1 cellular context compared by ENCODE assay signal in genomic region chr2:218396688-218397501, GRCh38.
TF ChIP-seq lines count a peak whose summit lies in the region.

No MANE protein-coding gene starts in this region.

TF ChIP-seq in K562, 482 proteins besides CTCF, POLR2A, EP300 and RAD21 (continued from another document and continues in another):
- TF ChIP-seq ZNF280B (CRISPR knock-in tag; IDR thresholded peaks at IDR 0.05): no peak
- no peak for TF ChIP-seq THRAP3 (IDR thresholded peaks at IDR 0.05; ENCODE audit: borderline replicate concordance)
- no peak for TF ChIP-seq ARID3B (CRISPR knock-in tag; IDR thresholded peaks at IDR 0.05; ENCODE audit: borderline replicate concordance)
- peak; percentile 26; the same call in 1 of the 2 replicates for TF ChIP-seq NCOR1 (IDR thresholded peaks at IDR 0.05)
- TF ChIP-seq ATF4 (CRISPR knock-in tag; IDR thresholded peaks at IDR 0.05): no peak
- TF ChIP-seq SETDB1 (IDR thresholded peaks at IDR 0.05; ENCODE audit: low read length): no peak
- peak; percentile 31 for TF ChIP-seq MEIS2 (IDR thresholded peaks at IDR 0.05; ENCODE audit: partially characterized antibody)
- TF ChIP-seq ZBTB9 (CRISPR knock-in tag; IDR thresholded peaks at IDR 0.05): no peak
- peak; percentile 6; the same call in 1 of the 2 replicates for TF ChIP-seq ARID1B (IDR thresholded peaks at IDR 0.05)
- no peak for TF ChIP-seq ZNF57 (CRISPR knock-in tag; IDR thresholded peaks at IDR 0.05)
- TF ChIP-seq THRA (IDR thresholded peaks at IDR 0.05): no peak
- TF ChIP-seq ESRRA (IDR thresholded peaks at IDR 0.05; ENCODE audit: borderline replicate concordance, low read depth): 0 out of 2 replicates have a peak, but pooled peaks have one; percentile 13
- TF ChIP-seq ZFP1 (CRISPR knock-in tag; IDR thresholded peaks at IDR 0.05): no peak
- no peak for TF ChIP-seq PREB (CRISPR knock-in tag; IDR thresholded peaks at IDR 0.05)
- 0 out of 4 replicates have a peak, but pooled peaks of 1 of the 2 experiments have one; percentile 4 for TF ChIP-seq NONO (IDR thresholded peaks at IDR 0.05; ENCODE audit: low read depth in 2 of 2, low read length in 1 of 2)
- TF ChIP-seq SNAPC5 (CRISPR knock-in tag; IDR thresholded peaks at IDR 0.05): no peak
- TF ChIP-seq ZNF318 (IDR thresholded peaks at IDR 0.05; ENCODE audit: borderline replicate concordance in 1 of 2, low read depth in 1 of 2): 0 out of 4 replicates have a peak, but pooled peaks of 1 of the 2 experiments have one; percentile 36
- no peak for TF ChIP-seq ASH1L (IDR thresholded peaks at IDR 0.05; ENCODE audit: borderline replicate concordance, low read depth, partially characterized antibody)
- TF ChIP-seq ZBTB11 (CRISPR knock-in tag; IDR thresholded peaks at IDR 0.05): no peak
- TF ChIP-seq SOX6 (IDR thresholded peaks at IDR 0.05): no peak
- no peak for TF ChIP-seq NR1H2 (CRISPR knock-in tag; IDR thresholded peaks at IDR 0.05)
- TF ChIP-seq OTX1 (CRISPR knock-in tag; IDR thresholded peaks at IDR 0.05): no peak
- peak; percentile 18; the same call in 1 of the 2 replicates for TF ChIP-seq ZBTB17 (CRISPR knock-in tag; IDR thresholded peaks at IDR 0.05)
- no peak for TF ChIP-seq ARID4B (CRISPR knock-in tag; IDR thresholded peaks at IDR 0.05)
- TF ChIP-seq MTA1 (IDR thresholded peaks at IDR 0.05; ENCODE audit: borderline replicate concordance): 0 out of 2 replicates have a peak, but pooled peaks have one; percentile 30
- peak; percentile 41; the same call in 1 of the 2 replicates for TF ChIP-seq POLR2G (IDR thresholded peaks at IDR 0.05; ENCODE audit: low read depth, low read length)
- TF ChIP-seq MAX (CRISPR knock-in tag; IDR thresholded peaks at IDR 0.05): no peak
- no peak for TF ChIP-seq CXXC5 (CRISPR knock-in tag; IDR thresholded peaks at IDR 0.05)
- TF ChIP-seq GABPA (tag; conservative IDR thresholded peaks at IDR 0.05; ENCODE audit: low read depth): no peak
